ENCODE assay signal across 2 cellular contexts in the genomic region with DNA sequence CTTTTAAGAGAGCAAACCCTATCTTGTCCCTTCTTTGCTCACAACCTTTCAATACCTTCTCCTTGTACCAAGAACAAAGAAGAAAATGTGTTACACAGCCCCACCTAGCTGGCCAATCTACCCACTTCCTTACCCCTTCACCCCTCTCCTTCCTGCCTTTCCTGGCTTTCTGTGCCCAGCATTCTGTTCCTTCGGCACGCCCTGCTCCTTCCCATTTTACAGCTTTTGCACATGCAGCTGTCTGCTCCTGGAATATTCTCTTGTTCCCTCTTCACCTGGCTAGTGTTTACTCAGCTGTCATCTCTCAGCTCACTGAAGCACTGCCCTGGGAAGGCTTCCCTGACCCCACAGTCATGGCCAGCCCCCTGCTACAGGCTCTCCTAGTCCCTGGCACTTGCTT.
TF ChIP-seq lines count a peak whose summit lies in the region.

No MANE protein-coding gene starts in this region.

TF ChIP-seq in endothelial cell of umbilical vein, 7 proteins besides CTCF, POLR2A, EP300 and RAD21:
- TF ChIP-seq, protein P1, sequence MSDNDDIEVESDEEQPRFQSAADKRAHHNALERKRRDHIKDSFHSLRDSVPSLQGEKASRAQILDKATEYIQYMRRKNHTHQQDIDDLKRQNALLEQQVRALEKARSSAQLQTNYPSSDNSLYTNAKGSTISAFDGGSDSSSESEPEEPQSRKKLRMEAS (IDR thresholded peaks at IDR 0.05; ENCODE audit: insufficient read depth, insufficient read length) = no peak
- TF ChIP-seq GATA2 (IDR thresholded peaks at IDR 0.05; ENCODE audit: insufficient read depth, insufficient read length, low read depth, low read length) (no peak), JUN (IDR thresholded peaks at IDR 0.05; ENCODE audit: borderline replicate concordance, insufficient read depth, insufficient read length, low read depth) (no peak), MYC (IDR thresholded peaks at IDR 0.05; ENCODE audit: low read depth, low read length) (no peak), EZH2 (IDR thresholded peaks at IDR 0.05; ENCODE audit: borderline replicate concordance, low read depth, low read length, severe bottlenecking) (no peak), FOS (IDR thresholded peaks at IDR 0.05; ENCODE audit: borderline replicate concordance, insufficient read depth, low read length) (no peak), POLR2AphosphoS5 (IDR thresholded peaks at IDR 0.05; ENCODE audit: insufficient read depth, low read depth, low read length) (no peak)

TF ChIP-seq in HEK293T, 16 proteins besides CTCF, POLR2A, EP300 and RAD21:
- TF ChIP-seq FOXK2 (IDR thresholded peaks at IDR 0.05) = no peak
- no peak for TF ChIP-seq ARNT (IDR thresholded peaks at IDR 0.05)
- no peak for TF ChIP-seq BHLHE40 (IDR thresholded peaks at IDR 0.05; ENCODE audit: borderline replicate concordance)
- TF ChIP-seq FOXM1 (IDR thresholded peaks at IDR 0.05; ENCODE audit: borderline replicate concordance) = no peak
- TF ChIP-seq NFRKB (IDR thresholded peaks at IDR 0.05) = no peak
- no peak for TF ChIP-seq ELF4 (IDR thresholded peaks at IDR 0.05)
- TF ChIP-seq, protein P2, sequence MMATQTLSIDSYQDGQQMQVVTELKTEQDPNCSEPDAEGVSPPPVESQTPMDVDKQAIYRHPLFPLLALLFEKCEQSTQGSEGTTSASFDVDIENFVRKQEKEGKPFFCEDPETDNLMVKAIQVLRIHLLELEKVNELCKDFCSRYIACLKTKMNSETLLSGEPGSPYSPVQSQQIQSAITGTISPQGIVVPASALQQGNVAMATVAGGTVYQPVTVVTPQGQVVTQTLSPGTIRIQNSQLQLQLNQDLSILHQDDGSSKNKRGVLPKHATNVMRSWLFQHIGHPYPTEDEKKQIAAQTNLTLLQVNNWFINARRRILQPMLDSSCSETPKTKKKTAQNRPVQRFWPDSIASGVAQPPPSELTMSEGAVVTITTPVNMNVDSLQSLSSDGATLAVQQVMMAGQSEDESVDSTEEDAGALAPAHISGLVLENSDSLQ (IDR thresholded peaks at IDR 0.05) = no peak
- TF ChIP-seq L3MBTL2 (conservative IDR thresholded peaks at IDR 0.05) = no peak
- no peak for TF ChIP-seq HDGF (IDR thresholded peaks at IDR 0.05; ENCODE audit: borderline replicate concordance)
- no peak for TF ChIP-seq LEF1 (IDR thresholded peaks at IDR 0.05; ENCODE audit: borderline replicate concordance)
